ENCODE assay signal across 8 cellular contexts in the genomic region with DNA sequence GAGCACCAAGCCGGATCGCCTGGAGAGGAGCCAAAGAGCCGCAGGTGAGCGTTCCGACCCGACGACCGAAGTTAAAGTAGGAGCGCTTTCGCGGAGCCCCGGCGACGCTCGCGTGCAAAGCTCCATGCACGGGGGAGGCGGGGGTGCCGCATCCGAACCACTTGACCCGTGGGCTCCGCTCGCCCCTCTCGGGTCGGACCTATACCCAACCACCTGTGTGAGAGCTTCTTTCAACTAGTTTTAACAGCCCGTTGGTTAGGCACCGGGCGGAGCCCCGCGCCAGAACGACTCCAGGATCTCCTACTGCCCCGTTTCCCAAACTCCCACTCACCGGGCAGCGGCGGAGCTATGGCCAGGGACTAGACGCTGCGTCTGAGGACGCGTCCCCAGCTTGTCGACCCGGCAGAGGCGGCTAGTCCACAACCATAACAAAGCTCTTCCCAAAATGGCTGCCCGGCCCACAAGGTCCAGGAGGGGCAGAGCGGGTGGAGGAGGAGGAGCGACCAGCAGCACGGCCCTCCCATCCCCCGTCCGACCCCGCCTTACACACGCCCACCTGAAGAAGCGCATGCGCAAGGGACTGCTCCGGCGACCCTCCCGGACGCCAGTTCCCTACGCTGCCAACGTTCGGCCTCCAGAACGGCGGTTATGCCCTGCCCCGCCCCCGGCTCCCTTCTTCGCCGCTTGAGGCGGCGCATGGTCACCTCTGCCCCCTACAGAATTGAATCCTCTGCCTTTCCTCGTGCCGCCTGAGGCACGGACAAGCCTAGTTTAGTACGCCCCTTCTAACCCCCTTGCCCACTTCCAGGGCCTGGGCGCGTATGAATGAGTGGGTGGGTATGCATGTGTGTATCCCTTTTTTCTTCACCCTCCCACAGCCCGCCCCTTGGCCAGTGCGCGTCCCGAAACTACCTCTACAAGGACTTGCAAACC. TPM values are rescaled to one million over a fixed set of nuclear protein-coding genes. Genes with fewer than 3 reads are reported as not detected.
A peak's percentile ranks its signal among the peaks of the same experiment; 100 is the strongest.
DNase-seq lines count a peak whose midpoint lies in the region; ATAC-seq and TF ChIP-seq lines count a peak whose summit lies in the region.

A gene with protein sequence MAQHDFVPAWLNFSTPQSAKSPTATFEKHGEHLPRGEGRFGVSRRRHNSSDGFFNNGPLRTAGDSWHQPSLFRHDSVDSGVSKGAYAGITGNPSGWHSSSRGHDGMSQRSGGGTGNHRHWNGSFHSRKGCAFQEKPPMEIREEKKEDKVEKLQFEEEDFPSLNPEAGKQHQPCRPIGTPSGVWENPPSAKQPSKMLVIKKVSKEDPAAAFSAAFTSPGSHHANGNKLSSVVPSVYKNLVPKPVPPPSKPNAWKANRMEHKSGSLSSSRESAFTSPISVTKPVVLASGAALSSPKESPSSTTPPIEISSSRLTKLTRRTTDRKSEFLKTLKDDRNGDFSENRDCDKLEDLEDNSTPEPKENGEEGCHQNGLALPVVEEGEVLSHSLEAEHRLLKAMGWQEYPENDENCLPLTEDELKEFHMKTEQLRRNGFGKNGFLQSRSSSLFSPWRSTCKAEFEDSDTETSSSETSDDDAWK (minus strand): TSS at position 453 of the 933 bp plus-strand sequence. CDS start 27,446 bp downstream, outside the sequence.

- in situ Hi-C loops in KBM-7 (cut with MboI; ENCODE audit: low pct_unique_long_range_greater_than_20kb, low sequenced_read_pairs): no loop called here

- H3K4me3 Mint-ChIP-seq in activated T-cell treated with anti-CD3 and anti-CD28 coated beads, Interleukin-2, amount 50 U/mL, for 4 hours: peak within 1 kb of the TSS; percentile 99

- DNase-seq in DMS53 treated with DMSO at 0.1 percent for 48 hours (lab: John Stamatoyannopoulos, UW; ENCODE audit: unreplicated experiment) (peak; percentile 92), KBM-7 (peak; percentile 97), myocyte (ENCODE audit: low read depth) (peak; percentile 97)
- peak; percentile 97 for DNase-seq in activated T-cell treated with anti-CD3 and anti-CD28 coated beads, Interleukin-2, amount 50 U/mL, for 4 hours
- DNase-seq in stimulated activated CD8-positive, alpha-beta memory T cell treated with anti-CD3 and anti-CD28 coated beads, Interleukin-7, amount 100 ng/mL, for 48 hours (ENCODE audit: extremely low read depth in 1 of 2, low read depth in 1 of 2): peak; percentile 93 to 94

- H3K9me3 Mint-ChIP-seq in activated T-cell treated with anti-CD3 and anti-CD28 coated beads, Interleukin-2, amount 50 U/mL, for 4 hours: no peaks in the 10 kb centered on the region

- no peaks in the 10 kb centered on the region for H3K27me3 Mint-ChIP-seq in activated T-cell treated with anti-CD3 and anti-CD28 coated beads, Interleukin-2, amount 50 U/mL, for 4 hours (ENCODE audit: low read depth)

- peaks cover 9% of the 10 kb centered on the region for H3K36me3 Mint-ChIP-seq in activated T-cell treated with anti-CD3 and anti-CD28 coated beads, Interleukin-2, amount 50 U/mL, for 4 hours (ENCODE audit: insufficient read depth)

- peak; percentile 55 for ATAC-seq in GM21619 (IDR thresholded peaks at IDR 0.05; ENCODE audit: unreplicated experiment)
- peak; percentile 74 to 76 for ATAC-seq in activated T-cell treated with anti-CD3 and anti-CD28 coated beads, Interleukin-2, amount 50 U/mL, for 4 hours
- ATAC-seq in esophagus mucosa: peak; percentile 92

- H3K4me1 Mint-ChIP-seq in activated T-cell treated with anti-CD3 and anti-CD28 coated beads, Interleukin-2, amount 50 U/mL, for 4 hours (ENCODE audit: low read depth): peaks cover 47% of the 10 kb centered on the region

TF ChIP-seq in PFSK-1, 5 proteins besides CTCF, POLR2A, EP300 and RAD21:
- peak; percentile 56; the same call in 1 of the 2 replicates for TF ChIP-seq SIN3A (IDR thresholded peaks at IDR 0.05; ENCODE audit: borderline replicate concordance, insufficient read depth, low read length)
- no peak for TF ChIP-seq FOXP2 (optimal IDR thresholded peaks at IDR 0.05; ENCODE audit: borderline replicate concordance, extremely low read depth, extremely low read length, insufficient read depth)
- peak; percentile 72; the same call in 1 of the 2 replicates for TF ChIP-seq POLR2AphosphoS5 (IDR thresholded peaks at IDR 0.05; ENCODE audit: low read depth, low read length)
- TF ChIP-seq, protein P1, sequence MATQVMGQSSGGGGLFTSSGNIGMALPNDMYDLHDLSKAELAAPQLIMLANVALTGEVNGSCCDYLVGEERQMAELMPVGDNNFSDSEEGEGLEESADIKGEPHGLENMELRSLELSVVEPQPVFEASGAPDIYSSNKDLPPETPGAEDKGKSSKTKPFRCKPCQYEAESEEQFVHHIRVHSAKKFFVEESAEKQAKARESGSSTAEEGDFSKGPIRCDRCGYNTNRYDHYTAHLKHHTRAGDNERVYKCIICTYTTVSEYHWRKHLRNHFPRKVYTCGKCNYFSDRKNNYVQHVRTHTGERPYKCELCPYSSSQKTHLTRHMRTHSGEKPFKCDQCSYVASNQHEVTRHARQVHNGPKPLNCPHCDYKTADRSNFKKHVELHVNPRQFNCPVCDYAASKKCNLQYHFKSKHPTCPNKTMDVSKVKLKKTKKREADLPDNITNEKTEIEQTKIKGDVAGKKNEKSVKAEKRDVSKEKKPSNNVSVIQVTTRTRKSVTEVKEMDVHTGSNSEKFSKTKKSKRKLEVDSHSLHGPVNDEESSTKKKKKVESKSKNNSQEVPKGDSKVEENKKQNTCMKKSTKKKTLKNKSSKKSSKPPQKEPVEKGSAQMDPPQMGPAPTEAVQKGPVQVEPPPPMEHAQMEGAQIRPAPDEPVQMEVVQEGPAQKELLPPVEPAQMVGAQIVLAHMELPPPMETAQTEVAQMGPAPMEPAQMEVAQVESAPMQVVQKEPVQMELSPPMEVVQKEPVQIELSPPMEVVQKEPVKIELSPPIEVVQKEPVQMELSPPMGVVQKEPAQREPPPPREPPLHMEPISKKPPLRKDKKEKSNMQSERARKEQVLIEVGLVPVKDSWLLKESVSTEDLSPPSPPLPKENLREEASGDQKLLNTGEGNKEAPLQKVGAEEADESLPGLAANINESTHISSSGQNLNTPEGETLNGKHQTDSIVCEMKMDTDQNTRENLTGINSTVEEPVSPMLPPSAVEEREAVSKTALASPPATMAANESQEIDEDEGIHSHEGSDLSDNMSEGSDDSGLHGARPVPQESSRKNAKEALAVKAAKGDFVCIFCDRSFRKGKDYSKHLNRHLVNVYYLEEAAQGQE (IDR thresholded peaks at IDR 0.05; ENCODE audit: insufficient read depth in 1 of 2, low read depth in 2 of 2, low read length in 2 of 2): no peak
- TF ChIP-seq TAF1 (IDR thresholded peaks at IDR 0.05; ENCODE audit: borderline replicate concordance, insufficient read depth, low read length): peak; percentile 65; the same call in 1 of the 2 replicates

RNA-seq across cellular contexts. Expression of the gene that starts here (rescaled TPM):
- polyA plus RNA-seq in PFSK-1 (2012; ENCODE audit: insufficient read length, low read depth): 21.6 TPM
- 10 to 100 TPM; 76.0 to 95.6 (median 93.2) TPM for total RNA-seq in activated T-cell treated with anti-CD3 and anti-CD28 coated beads, Interleukin-2, amount 50 U/mL, for 4 hours
- total RNA-seq in esophagus mucosa (95.3 TPM), myocyte (131 and 134 TPM in 2 replicates)
- polyA plus RNA-seq in myocyte (2012): 49.0 TPM

Comparison
In these comparisons a context has a peak if more than half of its experiments do, and no peak if none do; other contexts are left out.
1. Peak in every context shown above with its lines: DNase-seq and ATAC-seq.